13 cellular contexts compared by ENCODE assay signal in genomic region chr1:23772854-23773242, GRCh38. TPM values are rescaled to one million over a fixed set of nuclear protein-coding genes. Genes with fewer than 3 reads are reported as not detected.
DNase-seq lines count a peak whose midpoint lies in the region; ATAC-seq and TF ChIP-seq lines count a peak whose summit lies in the region.
"Had no signal": no experiment of that assay in that cellular context is flagged by ENCODE, and none has a peak within 500 bp of the region (broad histone marks: within the 10 kb centered on the region; RNA-seq: fewer than 3 reads in every experiment).

No MANE protein-coding gene starts in this region.

- no peak overlapping the region for H2AFZ ChIP-seq in H9 (ENCODE audit: low read length)
- H2AFZ ChIP-seq in osteoblast (ENCODE audit: low read length): no peak overlapping the region
- H2AFZ ChIP-seq: GM23338 had no signal

- no peaks in the 10 kb centered on the region for H3K23me2 ChIP-seq in H9 (ENCODE audit: insufficient read length, low read depth, low read length, poor library complexity, severe bottlenecking)

- no peak overlapping the region for H4K8ac ChIP-seq in H9 (replicated peaks; ENCODE audit: insufficient read length, low read depth, low read length)

- H3K9ac ChIP-seq in H9 (ENCODE audit: extremely low read depth, insufficient read length, low read length) (no peak overlapping the region), SK-N-MC (ENCODE audit: insufficient read length) (peak overlapping the region; percentile 12)

- H4K5ac ChIP-seq in H9 (ENCODE audit: insufficient read length, low read depth, low read length): no peak overlapping the region

- no peak overlapping the region for H3K23ac ChIP-seq in H9 (ENCODE audit: insufficient read length, low read depth, low read length)

- no CpG with 5 or more reads among the region's 10 CpGs for WGBS in H9 (ENCODE audit: extremely low coverage, insufficient read length, low lambda C conversion rate)

- H3K4me3 ChIP-seq in SK-N-MC: no peak overlapping the region
- H3K4me3 ChIP-seq in osteoblast (ENCODE audit: insufficient read depth, low read length): no peak overlapping the region
- no peak overlapping the region for H3K4me3 ChIP-seq in H7 (ENCODE audit: insufficient read depth, low read depth, low read length)
- H3K4me3 ChIP-seq: GM23338, Peyer's patch had no signal

- ATAC-seq in HG03280 (IDR thresholded peaks at IDR 0.05; ENCODE audit: unreplicated experiment): no peak

- DNase-seq in H9 (no peak), NCI-H526 treated with DMSO at 0.1 percent for 48 hours (lab: John Stamatoyannopoulos, UW) (peak; percentile 37), SK-N-MC (ENCODE audit: low read depth, low spot score) (no peak), osteoblast (ENCODE audit: insufficient read length, low spot score, missing footprints) (no peak), H7 (no peak), HK-2 (ENCODE audit: unreplicated experiment) (no peak)
- DNase-seq in activated naive CD8-positive, alpha-beta T cell treated with anti-CD3 and anti-CD28 coated beads for 36 hours: no peak
- DNase-seq: GF-D8 had no signal

- H2BK12ac ChIP-seq in H9 (ENCODE audit: insufficient read length, low read depth, low read length): peak overlapping the region; percentile 62

- H3K27ac ChIP-seq in H9 (ENCODE audit: insufficient read length, low read depth, low read length): no peak overlapping the region
- no peak overlapping the region for H3K27ac ChIP-seq in SK-N-MC
- H3K27ac ChIP-seq in osteoblast (ENCODE audit: low read depth, low read length): no peak overlapping the region
- H3K27ac ChIP-seq: Peyer's patch had no signal

- no peak overlapping the region for H3K4me3 Mint-ChIP-seq in H9
- H3K4me3 Mint-ChIP-seq in activated naive CD8-positive, alpha-beta T cell treated with anti-CD3 and anti-CD28 coated beads for 36 hours: no peak overlapping the region
- H3K4me3 Mint-ChIP-seq: CD8-positive, alpha-beta T cell; GM23338; T-helper 2 cell treated with Interferon-gamma antibody and Interleukin-4, amounts not matched to agents 5 μg/mL and 100 μg/mL, for 36 hours had no signal

- H4K20me1 ChIP-seq in H9 (ENCODE audit: control insufficient read depth, insufficient read depth, insufficient read length) (no peaks in the 10 kb centered on the region), osteoblast (ENCODE audit: insufficient read depth, low read length) (peaks cover 3% of the 10 kb centered on the region)

- no peak overlapping the region for H3K56ac ChIP-seq in H9 (ENCODE audit: insufficient read length, low read depth, low read length)

- H3K4me1 ChIP-seq in H9 (ENCODE audit: insufficient read depth, low read length) (no peaks in the 10 kb centered on the region; the same call in 1 of the 2 replicates), osteoblast (ENCODE audit: insufficient read depth, low read length) (no peaks in the 10 kb centered on the region)

- no peaks in the 10 kb centered on the region for H3K9me3 Mint-ChIP-seq in H9
- H3K9me3 Mint-ChIP-seq in activated naive CD8-positive, alpha-beta T cell treated with anti-CD3 and anti-CD28 coated beads for 36 hours: no peaks in the 10 kb centered on the region
- H3K9me3 Mint-ChIP-seq: CD8-positive, alpha-beta T cell; GM23338; T-helper 2 cell treated with Interferon-gamma antibody and Interleukin-4, amounts not matched to agents 5 μg/mL and 100 μg/mL, for 36 hours had no signal

- H4K91ac ChIP-seq in H9 (ENCODE audit: insufficient read length, low read depth, low read length): no peak overlapping the region

- H3K4me1 Mint-ChIP-seq in H9: peaks cover 2 to 7% of the 10 kb centered on the region in 2 experiments
- peaks cover 35% of the 10 kb centered on the region for H3K4me1 Mint-ChIP-seq in activated naive CD8-positive, alpha-beta T cell treated with anti-CD3 and anti-CD28 coated beads for 36 hours

- H3K14ac ChIP-seq in H9 (ENCODE audit: insufficient read depth, low read length): no peak overlapping the region

- H3K18ac ChIP-seq in H9 (ENCODE audit: insufficient read length, low read depth, low read length): no peak overlapping the region

- H3K27me3 Mint-ChIP-seq in H9 (ENCODE audit: low read depth): no peaks in the 10 kb centered on the region
- H3K27me3 Mint-ChIP-seq in activated naive CD8-positive, alpha-beta T cell treated with anti-CD3 and anti-CD28 coated beads for 36 hours: no peaks in the 10 kb centered on the region

- TF ChIP-seq CTCF in H9 (conservative IDR thresholded peaks at IDR 0.05) (no peak), osteoblast (IDR thresholded peaks at IDR 0.05; ENCODE audit: extremely low read depth, low read depth, low read length) (no peak)

- H3K36me3 ChIP-seq in SK-N-MC (ENCODE audit: insufficient read depth, low read length) (no peaks in the 10 kb centered on the region), osteoblast (ENCODE audit: insufficient read depth, low read length) (peaks cover 7% of the 10 kb centered on the region), H7 (replicated peaks; ENCODE audit: control insufficient read depth, insufficient read depth, low read length) (peaks cover 2% of the 10 kb centered on the region)

- H3K4ac ChIP-seq in H9 (ENCODE audit: low read depth, low read length): no peak overlapping the region

- H3K79me1 ChIP-seq in H9 (ENCODE audit: insufficient read depth, low read depth, low read length, poor library complexity, severe bottlenecking): peaks cover 3% of the 10 kb centered on the region

- H3T11ph ChIP-seq in H9 (ENCODE audit: low read length): no peak overlapping the region

- H3K9me3 ChIP-seq in H9 (ENCODE audit: control insufficient read depth, low read depth, low read length) (no peaks in the 10 kb centered on the region), SK-N-MC (ENCODE audit: low read depth, low read length) (no peaks in the 10 kb centered on the region), osteoblast (ENCODE audit: low read depth, low read length) (no peaks in the 10 kb centered on the region)
- H3K9me3 ChIP-seq: Peyer's patch had no signal

- no peak overlapping the region for H3K27ac Mint-ChIP-seq in H9
- no peak overlapping the region for H3K27ac Mint-ChIP-seq in activated naive CD8-positive, alpha-beta T cell treated with anti-CD3 and anti-CD28 coated beads for 36 hours
- H3K27ac Mint-ChIP-seq: CD8-positive, alpha-beta T cell; GM23338; T-helper 2 cell treated with Interferon-gamma antibody and Interleukin-4, amounts not matched to agents 5 μg/mL and 100 μg/mL, for 36 hours had no signal

- peaks cover 0 to 13% (median 10%) of the 10 kb centered on the region in 3 experiments; a peak in 5 of 7 replicates for H3K36me3 Mint-ChIP-seq in H9 (ENCODE audit: insufficient read depth in 1 of 3, low read depth in 3 of 3)
- peaks cover 1% of the 10 kb centered on the region for H3K36me3 Mint-ChIP-seq in activated naive CD8-positive, alpha-beta T cell treated with anti-CD3 and anti-CD28 coated beads for 36 hours

- H2BK5ac ChIP-seq in H9 (ENCODE audit: insufficient read length, low read length): no peak overlapping the region

- H3K27me3 ChIP-seq in H9 (ENCODE audit: insufficient read depth, low read length): no peaks in the 10 kb centered on the region
- no peaks in the 10 kb centered on the region for H3K27me3 ChIP-seq in osteoblast (ENCODE audit: insufficient read depth, low read length)
- H3K27me3 ChIP-seq in H7 (ENCODE audit: control insufficient read depth, insufficient read depth, low read length): no peaks in the 10 kb centered on the region
- H3K27me3 ChIP-seq: Peyer's patch had no signal

- H2BK20ac ChIP-seq in H9 (ENCODE audit: low read depth, low read length, poor library complexity, severe bottlenecking): no peak overlapping the region

- no peak overlapping the region for H2AK5ac ChIP-seq in H9 (ENCODE audit: insufficient read length, low read length)

- H3K79me2 ChIP-seq in H9 (ENCODE audit: insufficient read depth, low read length) (no peaks in the 10 kb centered on the region), osteoblast (ENCODE audit: insufficient read depth, low read length) (peaks cover 25% of the 10 kb centered on the region)

- H3K4me2 ChIP-seq in H9 (ENCODE audit: insufficient read depth, insufficient read length, low read length): no peak overlapping the region
- H3K4me2 ChIP-seq in osteoblast (ENCODE audit: insufficient read depth, low read length): peak overlapping the region; percentile 70
- H3K4me2 ChIP-seq: GM23338 had no signal

- no peak overlapping the region for H2BK15ac ChIP-seq in H9 (ENCODE audit: low read depth, low read length)

- H2BK120ac ChIP-seq in H9 (ENCODE audit: low read depth, low read length, poor library complexity, severe bottlenecking): no peak overlapping the region

RNA-seq across cellular contexts. Expression of gene PITHD1, which starts 5.4 kb away (rescaled TPM):
- 91.2 and 92.0 TPM in 2 replicates for total RNA-seq in H9 (2021)
- 29.8 and 31.1 TPM in 2 replicates for total RNA-seq in osteoblast
- 122 and 125 TPM in 2 replicates for total RNA-seq in H7 (2014; rRNA removed; shearing (Covaris generic))
- total RNA-seq in activated naive CD8-positive, alpha-beta T cell treated with anti-CD3 and anti-CD28 coated beads for 36 hours: 10 to 100 TPM; 89.1 to 92.3 TPM

RNA-seq across cellular contexts. Expression of gene LYPLA2, which starts 18.1 kb away (rescaled TPM):
- total RNA-seq in H9 (2021): 118 and 125 TPM in 2 replicates
- 28.3 and 36.9 TPM in 2 replicates for total RNA-seq in osteoblast
- total RNA-seq in H7 (2014; rRNA removed; shearing (Covaris generic)): 291 and 385 TPM in 2 replicates
- 10 to 100 TPM; 76.8 to 79.5 TPM for total RNA-seq in activated naive CD8-positive, alpha-beta T cell treated with anti-CD3 and anti-CD28 coated beads for 36 hours

RNA-seq across cellular contexts. Expression of gene GALE, which starts 27.7 kb away (rescaled TPM):
- 35.1 and 36.0 TPM in 2 replicates for total RNA-seq in H9 (2021)
- total RNA-seq in osteoblast: 11.8 and 13.4 TPM in 2 replicates
- total RNA-seq in H7 (2014; rRNA removed; shearing (Covaris generic)): 72.0 and 103 TPM in 2 replicates
- 10 to 100 TPM; 48.6 to 51.8 TPM for total RNA-seq in activated naive CD8-positive, alpha-beta T cell treated with anti-CD3 and anti-CD28 coated beads for 36 hours

RNA-seq across cellular contexts. Expression of gene ELOA, which starts 29.6 kb away (rescaled TPM):
- total RNA-seq in H9 (2021) (66.2 and 69.0 TPM in 2 replicates), osteoblast (41.5 and 42.0 TPM in 2 replicates)
- total RNA-seq in H7 (2014; rRNA removed; shearing (Covaris generic)): 54.0 and 55.4 TPM in 2 replicates
- total RNA-seq in activated naive CD8-positive, alpha-beta T cell treated with anti-CD3 and anti-CD28 coated beads for 36 hours: 10 to 100 TPM; 58.5 to 60.6 TPM

RNA-seq across cellular contexts. Expression of gene HMGCL, which starts 52.4 kb away (rescaled TPM):
- total RNA-seq in H9 (2021): 14.0 and 15.9 TPM in 2 replicates
- total RNA-seq in osteoblast: 36.5 and 39.8 TPM in 2 replicates
- total RNA-seq in H7 (2014; rRNA removed; shearing (Covaris generic)): 35.8 and 53.1 TPM in 2 replicates
- 10 to 100 TPM; 29.2 to 30.3 TPM for total RNA-seq in activated naive CD8-positive, alpha-beta T cell treated with anti-CD3 and anti-CD28 coated beads for 36 hours
